ENCODE assay signal across 17 cellular contexts in genomic region chr10:4075443-4075842, GRCh38.
DNase-seq lines count a peak whose midpoint lies in the region; ATAC-seq and TF ChIP-seq lines count a peak whose summit lies in the region.
"Had no signal": no experiment of that assay in that cellular context is flagged by ENCODE, and none has a peak within 500 bp of the region (broad histone marks: within the 10 kb centered on the region; RNA-seq: fewer than 3 reads in every experiment).

No MANE protein-coding gene starts in this region.

- H3K27me3 ChIP-seq in BLaER1 treated with 17β-estradiol and CSF1 and Interleukin-3, amounts not matched to agents 10 nM and 100 nM: no peaks in the 10 kb centered on the region
- H3K27me3 ChIP-seq in CD4-positive, alpha-beta T cell (ENCODE audit: control insufficient read depth, insufficient read depth, low read length): no peaks in the 10 kb centered on the region
- no peaks in the 10 kb centered on the region for H3K27me3 ChIP-seq in mesenchymal stem cell (ENCODE audit: control insufficient read depth in 1 of 2, insufficient read depth in 1 of 2, low read length in 2 of 2)
- H3K27me3 ChIP-seq: thyroid gland had no signal

- no peak overlapping the region for H3K27ac ChIP-seq in BLaER1 treated with 17β-estradiol and CSF1 and Interleukin-3, amounts not matched to agents 10 nM and 100 nM
- H3K27ac ChIP-seq in CD4-positive, alpha-beta T cell (ENCODE audit: low read depth, low read length): no peak overlapping the region
- no peak overlapping the region for H3K27ac ChIP-seq in mesenchymal stem cell (ENCODE audit: low read length, poor library complexity, severe bottlenecking)

- H2BK12ac ChIP-seq in mesenchymal stem cell (ENCODE audit: low read length in 2 of 2): peak overlapping the region; percentile 59 to 80

- no peaks in the 10 kb centered on the region for H3K27me3 Mint-ChIP-seq in CD4-positive, alpha-beta T cell
- H3K27me3 Mint-ChIP-seq in activated CD4-positive, alpha-beta memory T cell treated with anti-CD3 and anti-CD28 coated beads for 36 hours: no peaks in the 10 kb centered on the region
- no peaks in the 10 kb centered on the region for H3K27me3 Mint-ChIP-seq in Calu3 (ENCODE audit: unreplicated experiment)
- H3K27me3 Mint-ChIP-seq: stimulated activated naive B cell treated with anti-CD40 and anti-IgM and Interleukin-4, amounts not matched to agents 10 μg/mL and 1 μg/mL and 100 μg/mL, for 72 hours had no signal

- no peak for DNase-seq in CD4-positive, alpha-beta T cell
- no peak for DNase-seq in activated CD4-positive, alpha-beta memory T cell treated with anti-CD3 and anti-CD28 coated beads for 36 hours
- DNase-seq in mesenchymal stem cell: no peak
- no peak for DNase-seq in Kasumi-1 (lab: John Stamatoyannopoulos, UW)
- DNase-seq in Calu3: no peak
- DNase-seq: activated naive CD4-positive, alpha-beta T cell treated with Interleukin-2 at 50 U/mL for 16 hours; effector CD8-positive, alpha-beta T cell; left colon; midbrain; NCI-H510A treated with DMSO at 0.1 percent for 48 hours; RPMI8226; stimulated activated CD4-positive, alpha-beta T cell treated with anti-CD3 and anti-CD28 coated beads, Interleukin-1b, Interleukin-23, amount 100 ng/mL, for 48 hours; stimulated activated naive B cell treated with anti-CD40 and anti-IgM and Interleukin-4, amounts not matched to agents 10 μg/mL and 1 μg/mL and 100 μg/mL, for 72 hours; thyroid gland had no signal

- BruUV-seq in Calu3 (replicated peaks; lab: Mats Ljungman, UMichigan): no TSS peak

- H2BK5ac ChIP-seq in mesenchymal stem cell (ENCODE audit: low read depth, low read length, poor library complexity, severe bottlenecking): no peak overlapping the region

- H2BK120ac ChIP-seq in mesenchymal stem cell (ENCODE audit: low read depth, low read length): peak overlapping the region; percentile 45

- H3K4ac ChIP-seq in mesenchymal stem cell (ENCODE audit: low read depth in 1 of 2, low read length in 2 of 2): peak overlapping the region in 1 of 2 experiments; percentile 22

- intact Hi-C loops in CD4-positive, alpha-beta T cell (cut with DNase I, micrococcal nuclease): no loop called here
- intact Hi-C loops in activated CD4-positive, alpha-beta memory T cell treated with anti-CD3 and anti-CD28 coated beads for 36 hours (cut with micrococcal nuclease): loop anchor here (2.0 to 10.0 kb wide), 2 partner anchors 55 to 579 kb away; no protein-coding TSS in a partner anchor
- intact Hi-C loops in Calu3 (cut with micrococcal nuclease; ENCODE audit: unreplicated experiment): no loop called here

- no peaks in the 10 kb centered on the region for H4K20me1 ChIP-seq in BLaER1 treated with 17β-estradiol and CSF1 and Interleukin-3, amounts not matched to agents 10 nM and 100 nM

- no peaks in the 10 kb centered on the region for H3K79me1 ChIP-seq in mesenchymal stem cell (replicated peaks; ENCODE audit: low read length, poor library complexity, severe bottlenecking)

- no peak overlapping the region for H2AK5ac ChIP-seq in mesenchymal stem cell (ENCODE audit: low read length, severe bottlenecking)

- H3K4me3 Mint-ChIP-seq in CD4-positive, alpha-beta T cell: peak overlapping the region; percentile 22
- H3K4me3 Mint-ChIP-seq in activated CD4-positive, alpha-beta memory T cell treated with anti-CD3 and anti-CD28 coated beads for 36 hours: peak overlapping the region; percentile 8
- H3K4me3 Mint-ChIP-seq in Calu3 (ENCODE audit: low read depth, unreplicated experiment): no peak overlapping the region
- H3K4me3 Mint-ChIP-seq: stimulated activated naive B cell treated with anti-CD40 and anti-IgM and Interleukin-4, amounts not matched to agents 10 μg/mL and 1 μg/mL and 100 μg/mL, for 72 hours had no signal

- H3K9me3 Mint-ChIP-seq in CD4-positive, alpha-beta T cell: no peaks in the 10 kb centered on the region
- no peaks in the 10 kb centered on the region for H3K9me3 Mint-ChIP-seq in activated CD4-positive, alpha-beta memory T cell treated with anti-CD3 and anti-CD28 coated beads for 36 hours
- no peaks in the 10 kb centered on the region for H3K9me3 Mint-ChIP-seq in Calu3 (ENCODE audit: low read depth, unreplicated experiment)
- H3K9me3 Mint-ChIP-seq: stimulated activated naive B cell treated with anti-CD40 and anti-IgM and Interleukin-4, amounts not matched to agents 10 μg/mL and 1 μg/mL and 100 μg/mL, for 72 hours had no signal

- H3K4me1 Mint-ChIP-seq in CD4-positive, alpha-beta T cell (ENCODE audit: low read depth): peaks cover 59% of the 10 kb centered on the region
- peaks cover 53% of the 10 kb centered on the region for H3K4me1 Mint-ChIP-seq in activated CD4-positive, alpha-beta memory T cell treated with anti-CD3 and anti-CD28 coated beads for 36 hours (ENCODE audit: low read depth)
- H3K4me1 Mint-ChIP-seq in Calu3 (ENCODE audit: low read depth, unreplicated experiment): peaks cover 9% of the 10 kb centered on the region

- no peak overlapping the region for H2AFZ ChIP-seq in mesenchymal stem cell (ENCODE audit: low read depth, low read length)

- H3K18ac ChIP-seq in mesenchymal stem cell (ENCODE audit: low read depth in 1 of 2, low read length in 2 of 2): peak overlapping the region in 1 of 2 experiments; percentile 46

- peak overlapping the region in 6 of 11 experiments; percentile 7 to 43 (median 28); a peak in 3 of 22 replicates for H3K4me2 ChIP-seq in BLaER1 treated with 17β-estradiol and CSF1 and Interleukin-3, amounts not matched to agents 10 nM and 100 nM
- H3K4me2 ChIP-seq in mesenchymal stem cell (ENCODE audit: low read length, poor library complexity, severe bottlenecking): no peak overlapping the region

- ATAC-seq in CD4-positive, alpha-beta T cell (ENCODE audit: poor library complexity): no peak
- ATAC-seq in HG02798 (IDR thresholded peaks at IDR 0.05; ENCODE audit: poor library complexity, unreplicated experiment): no peak
- ATAC-seq: left colon; stimulated activated naive B cell treated with anti-CD40 and anti-IgM and Interleukin-4, amounts not matched to agents 10 μg/mL and 1 μg/mL and 100 μg/mL, for 72 hours had no signal

- CTCF ChIA-PET in CD4-positive, alpha-beta T cell (lab: Charles Lee): no interaction called here
- CTCF ChIA-PET in activated CD4-positive, alpha-beta memory T cell treated with anti-CD3 and anti-CD28 coated beads for 36 hours (lab: Charles Lee): interaction anchor here (1.0 kb wide), 1 partner anchor 140 kb away, joined by 3 read pairs; no protein-coding TSS in a partner anchor
- CTCF ChIA-PET in Calu3 (lab: Charles Lee): interaction anchor here (0.5 to 0.6 kb wide), 2 partner anchors 38 to 120 kb away, joined by 3 read pairs; no protein-coding TSS in a partner anchor

- no peak for TF ChIP-seq CTCF in CD4-positive, alpha-beta T cell (IDR thresholded peaks at IDR 0.05)
- TF ChIP-seq CTCF in Calu3 (IDR thresholded peaks at IDR 0.05; ENCODE audit: unreplicated experiment): no peak

- H3K23ac ChIP-seq in mesenchymal stem cell (ENCODE audit: low read length in 2 of 2): no peak overlapping the region

- peak overlapping the region; percentile 74 for H3K27ac Mint-ChIP-seq in CD4-positive, alpha-beta T cell
- H3K27ac Mint-ChIP-seq in activated CD4-positive, alpha-beta memory T cell treated with anti-CD3 and anti-CD28 coated beads for 36 hours: peak overlapping the region; percentile 18
- H3K27ac Mint-ChIP-seq in Calu3 (ENCODE audit: unreplicated experiment): no peak overlapping the region
- H3K27ac Mint-ChIP-seq: progenitor cell of endocrine pancreas; stimulated activated naive B cell treated with anti-CD40 and anti-IgM and Interleukin-4, amounts not matched to agents 10 μg/mL and 1 μg/mL and 100 μg/mL, for 72 hours had no signal

- POLR2A ChIA-PET in CD4-positive, alpha-beta T cell (lab: Charles Lee): interaction anchor here (1.3 to 1.9 kb wide), 2 partner anchors 15 to 291 kb away, joined by 4 read pairs; partner anchors contain the start of gene KLF6
- POLR2A ChIA-PET in activated CD4-positive, alpha-beta memory T cell treated with anti-CD3 and anti-CD28 coated beads for 36 hours (lab: Charles Lee): interaction anchor here (1.5 kb wide), 1 partner anchor 9 kb away, joined by 5 read pairs; no protein-coding TSS in a partner anchor

- H3K36me3 Mint-ChIP-seq in CD4-positive, alpha-beta T cell (ENCODE audit: low read depth): no peaks in the 10 kb centered on the region
- no peaks in the 10 kb centered on the region for H3K36me3 Mint-ChIP-seq in activated CD4-positive, alpha-beta memory T cell treated with anti-CD3 and anti-CD28 coated beads for 36 hours
- no peaks in the 10 kb centered on the region for H3K36me3 Mint-ChIP-seq in Calu3 (ENCODE audit: insufficient read depth, unreplicated experiment)
- H3K36me3 Mint-ChIP-seq: stimulated activated naive B cell treated with anti-CD40 and anti-IgM and Interleukin-4, amounts not matched to agents 10 μg/mL and 1 μg/mL and 100 μg/mL, for 72 hours had no signal

- H3K4me3 ChIP-seq in BLaER1 treated with 17β-estradiol and CSF1 and Interleukin-3, amounts not matched to agents 10 nM and 100 nM: no peak overlapping the region
- H3K4me3 ChIP-seq in mesenchymal stem cell (ENCODE audit: insufficient read depth in 1 of 2, low read depth in 1 of 2, low read length in 2 of 2): no peak overlapping the region
- H3K4me3 ChIP-seq: thyroid gland had no signal

- no peak overlapping the region for H2BK15ac ChIP-seq in mesenchymal stem cell (ENCODE audit: low read depth, poor library complexity, severe bottlenecking)

- no peaks in the 10 kb centered on the region for H3K9me3 ChIP-seq in BLaER1 treated with 17β-estradiol and CSF1 and Interleukin-3, amounts not matched to agents 10 nM and 100 nM (replicated peaks in 1 of 11)
- no peaks in the 10 kb centered on the region for H3K9me3 ChIP-seq in CD4-positive, alpha-beta T cell (ENCODE audit: control insufficient read depth, low read length)
- H3K9me3 ChIP-seq in mesenchymal stem cell (ENCODE audit: control insufficient read depth, low read length): no peaks in the 10 kb centered on the region
- H3K9me3 ChIP-seq: thyroid gland had no signal

- H4K91ac ChIP-seq in mesenchymal stem cell (ENCODE audit: low read length): no peak overlapping the region

- H3K9ac ChIP-seq in BLaER1 treated with 17β-estradiol and CSF1 and Interleukin-3, amounts not matched to agents 10 nM and 100 nM: no peak overlapping the region
- H3K9ac ChIP-seq in mesenchymal stem cell (ENCODE audit: low read length): peak overlapping the region; percentile 70

- peaks cover 0 to 39% (median 9%) of the 10 kb centered on the region in 10 experiments; a peak in 16 of 20 replicates for H3K4me1 ChIP-seq in BLaER1 treated with 17β-estradiol and CSF1 and Interleukin-3, amounts not matched to agents 10 nM and 100 nM
- H3K4me1 ChIP-seq in mesenchymal stem cell (ENCODE audit: control insufficient read depth, insufficient read depth, low read depth, low read length): peaks cover 8% of the 10 kb centered on the region
- H3K4me1 ChIP-seq: thyroid gland had no signal

- H3K36me3 ChIP-seq in BLaER1 treated with 17β-estradiol and CSF1 and Interleukin-3, amounts not matched to agents 10 nM and 100 nM: no peaks in the 10 kb centered on the region
- no peaks in the 10 kb centered on the region for H3K36me3 ChIP-seq in mesenchymal stem cell (ENCODE audit: control insufficient read depth in 1 of 2, insufficient read depth in 2 of 2, low read depth in 1 of 2, low read length in 2 of 2)
- H3K36me3 ChIP-seq: thyroid gland had no signal

- 94% methylated on average over 5 of the region's 7 CpGs for WGBS in mesenchymal stem cell

- no peak overlapping the region for H4K8ac ChIP-seq in mesenchymal stem cell (ENCODE audit: low read length)

- no peak overlapping the region for H3K14ac ChIP-seq in mesenchymal stem cell (ENCODE audit: low read length in 2 of 2)
